1 cellular context compared by ENCODE assay signal in the genomic region with DNA sequence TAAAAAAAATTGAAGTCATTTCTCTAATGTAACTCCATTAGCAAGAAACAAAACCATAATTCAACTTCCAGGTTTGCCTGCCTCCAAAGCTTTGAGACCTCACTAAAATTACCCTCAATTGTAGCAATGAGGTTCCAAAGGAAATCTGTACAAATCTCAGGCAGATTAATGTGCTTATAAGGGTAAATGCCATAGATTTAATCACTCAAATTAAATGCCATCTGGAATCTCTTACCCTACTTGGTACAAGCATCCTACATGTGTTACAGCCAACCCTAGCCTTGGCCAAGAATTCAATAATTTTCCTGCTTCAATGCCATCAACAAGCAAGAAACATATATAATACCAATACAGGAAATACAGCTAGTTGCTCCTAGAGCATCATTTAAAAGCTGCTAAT.
A peak's percentile ranks its signal among the peaks of the same experiment; 100 is the strongest.
TF ChIP-seq lines count a peak whose summit lies in the region.

No MANE protein-coding gene starts in this region.

TF ChIP-seq in SK-N-SH, 30 proteins besides CTCF, POLR2A, EP300 and RAD21 (continued from another document):
- no peak for TF ChIP-seq MEF2A (IDR thresholded peaks at IDR 0.05; ENCODE audit: borderline replicate concordance, low read depth)
- no peak for TF ChIP-seq FOXM1 (IDR thresholded peaks at IDR 0.05; ENCODE audit: low read depth)
- no peak for TF ChIP-seq TAF1 (IDR thresholded peaks at IDR 0.05; ENCODE audit: borderline replicate concordance, low read depth, low read length)
- TF ChIP-seq GABPA (IDR thresholded peaks at IDR 0.05; ENCODE audit: low read depth): no peak
- no peak for TF ChIP-seq TEAD4 (IDR thresholded peaks at IDR 0.05; ENCODE audit: borderline replicate concordance, insufficient read depth)
- peak; percentile 34 for TF ChIP-seq CHD2 (IDR thresholded peaks at IDR 0.05; ENCODE audit: low read length, partially characterized antibody)
- TF ChIP-seq, protein P1, sequence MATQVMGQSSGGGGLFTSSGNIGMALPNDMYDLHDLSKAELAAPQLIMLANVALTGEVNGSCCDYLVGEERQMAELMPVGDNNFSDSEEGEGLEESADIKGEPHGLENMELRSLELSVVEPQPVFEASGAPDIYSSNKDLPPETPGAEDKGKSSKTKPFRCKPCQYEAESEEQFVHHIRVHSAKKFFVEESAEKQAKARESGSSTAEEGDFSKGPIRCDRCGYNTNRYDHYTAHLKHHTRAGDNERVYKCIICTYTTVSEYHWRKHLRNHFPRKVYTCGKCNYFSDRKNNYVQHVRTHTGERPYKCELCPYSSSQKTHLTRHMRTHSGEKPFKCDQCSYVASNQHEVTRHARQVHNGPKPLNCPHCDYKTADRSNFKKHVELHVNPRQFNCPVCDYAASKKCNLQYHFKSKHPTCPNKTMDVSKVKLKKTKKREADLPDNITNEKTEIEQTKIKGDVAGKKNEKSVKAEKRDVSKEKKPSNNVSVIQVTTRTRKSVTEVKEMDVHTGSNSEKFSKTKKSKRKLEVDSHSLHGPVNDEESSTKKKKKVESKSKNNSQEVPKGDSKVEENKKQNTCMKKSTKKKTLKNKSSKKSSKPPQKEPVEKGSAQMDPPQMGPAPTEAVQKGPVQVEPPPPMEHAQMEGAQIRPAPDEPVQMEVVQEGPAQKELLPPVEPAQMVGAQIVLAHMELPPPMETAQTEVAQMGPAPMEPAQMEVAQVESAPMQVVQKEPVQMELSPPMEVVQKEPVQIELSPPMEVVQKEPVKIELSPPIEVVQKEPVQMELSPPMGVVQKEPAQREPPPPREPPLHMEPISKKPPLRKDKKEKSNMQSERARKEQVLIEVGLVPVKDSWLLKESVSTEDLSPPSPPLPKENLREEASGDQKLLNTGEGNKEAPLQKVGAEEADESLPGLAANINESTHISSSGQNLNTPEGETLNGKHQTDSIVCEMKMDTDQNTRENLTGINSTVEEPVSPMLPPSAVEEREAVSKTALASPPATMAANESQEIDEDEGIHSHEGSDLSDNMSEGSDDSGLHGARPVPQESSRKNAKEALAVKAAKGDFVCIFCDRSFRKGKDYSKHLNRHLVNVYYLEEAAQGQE (IDR thresholded peaks at IDR 0.05; ENCODE audit: low read depth, low read length): no peak
- TF ChIP-seq, protein P2, sequence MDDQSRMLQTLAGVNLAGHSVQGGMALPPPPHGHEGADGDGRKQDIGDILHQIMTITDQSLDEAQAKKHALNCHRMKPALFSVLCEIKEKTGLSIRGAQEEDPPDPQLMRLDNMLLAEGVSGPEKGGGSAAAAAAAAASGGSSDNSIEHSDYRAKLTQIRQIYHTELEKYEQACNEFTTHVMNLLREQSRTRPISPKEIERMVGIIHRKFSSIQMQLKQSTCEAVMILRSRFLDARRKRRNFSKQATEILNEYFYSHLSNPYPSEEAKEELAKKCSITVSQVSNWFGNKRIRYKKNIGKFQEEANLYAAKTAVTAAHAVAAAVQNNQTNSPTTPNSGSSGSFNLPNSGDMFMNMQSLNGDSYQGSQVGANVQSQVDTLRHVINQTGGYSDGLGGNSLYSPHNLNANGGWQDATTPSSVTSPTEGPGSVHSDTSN (IDR thresholded peaks at IDR 0.05): no peak
- TF ChIP-seq, protein P3, sequence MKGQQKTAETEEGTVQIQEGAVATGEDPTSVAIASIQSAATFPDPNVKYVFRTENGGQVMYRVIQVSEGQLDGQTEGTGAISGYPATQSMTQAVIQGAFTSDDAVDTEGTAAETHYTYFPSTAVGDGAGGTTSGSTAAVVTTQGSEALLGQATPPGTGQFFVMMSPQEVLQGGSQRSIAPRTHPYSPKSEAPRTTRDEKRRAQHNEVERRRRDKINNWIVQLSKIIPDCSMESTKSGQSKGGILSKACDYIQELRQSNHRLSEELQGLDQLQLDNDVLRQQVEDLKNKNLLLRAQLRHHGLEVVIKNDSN (IDR thresholded peaks at IDR 0.05; ENCODE audit: borderline replicate concordance, low read depth): no peak
- no peak for TF ChIP-seq MXI1 (IDR thresholded peaks at IDR 0.05; ENCODE audit: low read depth, low read length)
- no peak for TF ChIP-seq YY1 (IDR thresholded peaks at IDR 0.05; ENCODE audit: low read depth)
- TF ChIP-seq EZH2phosphoT487 (IDR thresholded peaks at IDR 0.05; ENCODE audit: borderline replicate concordance, low read depth): no peak
